7 cellular contexts compared by ENCODE assay signal in the genomic region with DNA sequence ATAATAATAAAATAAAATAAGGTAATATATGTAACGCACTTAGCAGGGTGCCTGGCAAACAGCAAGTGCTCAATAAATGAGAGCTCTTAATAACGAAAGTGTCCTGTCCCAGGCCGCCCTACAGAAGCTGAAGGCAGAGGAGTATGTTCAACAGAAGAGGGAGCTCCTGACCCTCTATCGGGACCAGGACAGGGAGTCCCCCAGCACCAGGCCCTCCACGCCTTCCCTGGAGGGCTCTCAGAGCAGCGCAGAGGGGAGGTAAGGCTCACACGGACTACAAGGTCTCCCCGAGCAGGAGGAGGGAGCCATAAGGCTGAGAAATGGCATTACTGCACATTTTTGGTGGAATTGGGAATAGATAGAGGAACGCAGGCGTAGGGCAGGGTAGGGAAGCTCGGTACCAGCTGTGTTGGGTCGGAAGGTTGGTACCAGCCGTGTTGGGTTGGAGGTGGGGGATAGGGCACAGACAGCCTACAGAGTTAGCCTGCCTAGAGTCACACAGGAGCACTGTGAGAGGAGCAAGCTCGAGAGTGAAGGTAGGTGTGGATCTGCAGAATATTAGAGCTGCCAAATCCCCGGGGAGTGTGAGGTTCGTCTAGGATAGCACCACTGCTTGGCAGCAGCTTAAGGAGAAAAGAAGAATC. TPM values are rescaled to one million over a fixed set of nuclear protein-coding genes. Genes with fewer than 3 reads are reported as not detected.
A peak's percentile ranks its signal among the peaks of the same experiment; 100 is the strongest.
DNase-seq lines count a peak whose midpoint lies in the region; ATAC-seq and TF ChIP-seq lines count a peak whose summit lies in the region.

No MANE protein-coding gene starts in this region.

- TF ChIP-seq CTCF in coronary artery (IDR thresholded peaks at IDR 0.05): peak; percentile 14

- peak overlapping the region; percentile 77 for H3K9ac ChIP-seq in mesenchymal stem cell (ENCODE audit: low read length)

- peak overlapping the region; percentile 15 for H2BK15ac ChIP-seq in mesenchymal stem cell (ENCODE audit: low read depth, poor library complexity, severe bottlenecking)

- peaks cover 48 to 62% of the 10 kb centered on the region in 2 experiments for H3K36me3 ChIP-seq in mesenchymal stem cell (ENCODE audit: control insufficient read depth in 1 of 2, insufficient read depth in 2 of 2, low read depth in 1 of 2, low read length in 2 of 2)

- peak overlapping the region in 1 of 2 experiments; percentile 54 for H3K23ac ChIP-seq in mesenchymal stem cell (ENCODE audit: low read length in 2 of 2)

- no peaks in the 10 kb centered on the region for H3K9me3 ChIP-seq in mesenchymal stem cell (ENCODE audit: control insufficient read depth, low read length)

- H3K4me3 ChIP-seq in coronary artery: peak overlapping the region; percentile 45
- peak overlapping the region in 1 of 2 experiments; percentile 47 for H3K4me3 ChIP-seq in mesenchymal stem cell (ENCODE audit: insufficient read depth in 1 of 2, low read depth in 1 of 2, low read length in 2 of 2)

- peak overlapping the region in 1 of 2 experiments; percentile 70 for H3K4ac ChIP-seq in mesenchymal stem cell (ENCODE audit: low read depth in 1 of 2, low read length in 2 of 2)

- H2AFZ ChIP-seq in mesenchymal stem cell (ENCODE audit: low read depth, low read length): no peak overlapping the region

- peak overlapping the region; percentile 94 for H4K8ac ChIP-seq in mesenchymal stem cell (ENCODE audit: low read length)

- ATAC-seq in GM18505 (IDR thresholded peaks at IDR 0.05; ENCODE audit: unreplicated experiment) (no peak), HG03139 (IDR thresholded peaks at IDR 0.05; ENCODE audit: unreplicated experiment) (no peak)

- H2AK5ac ChIP-seq in mesenchymal stem cell (ENCODE audit: low read length, severe bottlenecking): peak overlapping the region; percentile 1

- WGBS in mesenchymal stem cell: 70% methylated on average over 16 of the region's 16 CpGs

- H3K14ac ChIP-seq in mesenchymal stem cell (ENCODE audit: low read length in 2 of 2): peak overlapping the region in 1 of 2 experiments; percentile 67

- H2BK5ac ChIP-seq in mesenchymal stem cell (ENCODE audit: low read depth, low read length, poor library complexity, severe bottlenecking): no peak overlapping the region

- no peak overlapping the region for H3K4me2 ChIP-seq in mesenchymal stem cell (ENCODE audit: low read length, poor library complexity, severe bottlenecking)

- peak overlapping the region; percentile 72 for H4K91ac ChIP-seq in mesenchymal stem cell (ENCODE audit: low read length)

- DNase-seq in GM03348 (ENCODE audit: low spot score): peak; percentile 71
- DNase-seq in NCI-H524 treated with DMSO at 0.1 percent for 48 hours (lab: John Stamatoyannopoulos, UW): peak; percentile 10
- DNase-seq in coronary artery (ENCODE audit: low spot score): no peak
- DNase-seq in mesenchymal stem cell: peak; percentile 82
- DNase-seq in activated CD8-positive, alpha-beta memory T cell treated with anti-CD3 and anti-CD28 coated beads, Interleukin-2, amount 50 U/mL, for 4 hours: no peak

- peak overlapping the region; percentile 54 to 86 for H3K18ac ChIP-seq in mesenchymal stem cell (ENCODE audit: low read depth in 1 of 2, low read length in 2 of 2)

- H3K4me1 ChIP-seq in mesenchymal stem cell (ENCODE audit: control insufficient read depth, insufficient read depth, low read depth, low read length): peaks cover 31% of the 10 kb centered on the region

- H3K27ac ChIP-seq in coronary artery (peak overlapping the region in 1 of 2 donors; percentile 80), mesenchymal stem cell (ENCODE audit: low read length, poor library complexity, severe bottlenecking) (no peak overlapping the region)

- no peak overlapping the region for H2BK120ac ChIP-seq in mesenchymal stem cell (ENCODE audit: low read depth, low read length)

- peak overlapping the region; percentile 45 to 77 for H2BK12ac ChIP-seq in mesenchymal stem cell (ENCODE audit: low read length in 2 of 2)

- TF ChIP-seq POLR2A in GM18505 (IDR thresholded peaks at IDR 0.05; ENCODE audit: borderline replicate concordance, extremely low read depth, insufficient read depth, insufficient read length): no peak

- no peaks in the 10 kb centered on the region for H3K27me3 ChIP-seq in mesenchymal stem cell (ENCODE audit: control insufficient read depth in 1 of 2, insufficient read depth in 1 of 2, low read length in 2 of 2)

- H3K79me1 ChIP-seq in mesenchymal stem cell (replicated peaks; ENCODE audit: low read length, poor library complexity, severe bottlenecking): peaks cover 38% of the 10 kb centered on the region

RNA-seq across cellular contexts. Expression of gene TNFRSF1A, which starts 15.4 kb away (rescaled TPM):
- 307 TPM for polyA plus RNA-seq in mesenchymal stem cell (2013, experiment 1 of 2)
- polyA plus RNA-seq in mesenchymal stem cell (2013, experiment 2 of 2): 298 TPM

RNA-seq across cellular contexts. Expression of gene PLEKHG6, which starts 16.0 kb away (rescaled TPM):
- polyA plus RNA-seq in mesenchymal stem cell (2013, experiment 1 of 2): 0.15 TPM
- polyA plus RNA-seq in mesenchymal stem cell (2013, experiment 2 of 2): 0.23 TPM

RNA-seq across cellular contexts. Expression of gene SCNN1A, which starts 48.9 kb away (rescaled TPM):
- polyA plus RNA-seq in mesenchymal stem cell (2013, experiment 1 of 2): 1.7 TPM
- 1.3 TPM for polyA plus RNA-seq in mesenchymal stem cell (2013, experiment 2 of 2)

RNA-seq across cellular contexts. Expression of gene LTBR, which starts 57.5 kb away (rescaled TPM):
- 262 TPM for polyA plus RNA-seq in mesenchymal stem cell (2013, experiment 1 of 2)
- 265 TPM for polyA plus RNA-seq in mesenchymal stem cell (2013, experiment 2 of 2)

Comparison
In these comparisons a context has a peak if more than half of its experiments do, and no peak if none do; other contexts are left out.
1. DNase-seq: peak in GM03348 (single experiment), NCI-H524 treated with DMSO at 0.1 percent for 48 hours (single experiment) and mesenchymal stem cell (single experiment); none in coronary artery (single experiment) and activated CD8-positive, alpha-beta memory T cell treated with anti-CD3 and anti-CD28 coated beads, Interleukin-2, amount 50 U/mL, for 4 hours (single experiment).